ENCODE assay signal across 1 cellular context in the genomic region with DNA sequence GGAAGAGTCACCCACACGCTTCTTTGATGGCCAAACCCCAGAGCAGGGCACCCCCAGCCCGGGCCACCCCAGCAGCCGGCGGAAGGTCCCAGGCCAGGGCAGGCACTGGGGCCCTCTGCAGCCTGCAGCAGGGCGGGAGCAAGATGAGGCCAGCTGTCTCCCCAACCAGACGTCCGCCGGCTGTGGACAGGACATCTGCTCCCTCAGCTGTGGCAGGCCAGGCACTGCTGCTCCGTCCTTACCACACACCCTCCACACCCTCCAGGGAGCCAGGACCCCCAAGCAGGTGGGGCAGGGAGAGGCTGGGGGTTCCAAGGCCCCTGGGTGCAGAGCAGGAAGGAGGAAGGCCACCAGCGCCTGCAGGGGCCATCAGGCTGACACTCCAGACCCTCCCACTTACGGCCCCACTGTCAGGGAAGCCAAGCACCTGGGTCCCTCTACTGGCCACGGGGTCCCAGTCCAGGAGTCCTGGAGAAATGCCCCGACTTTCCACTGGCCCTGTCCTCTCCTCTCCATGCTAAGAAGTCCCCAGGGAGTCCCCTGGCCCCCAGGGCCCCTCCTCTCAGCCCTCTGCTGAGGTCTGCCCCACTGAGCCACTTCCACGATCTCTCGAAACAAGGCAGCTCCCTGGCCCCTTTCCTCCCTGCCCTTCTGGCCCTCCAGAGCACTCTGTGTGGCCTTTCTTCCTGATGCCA.
TF ChIP-seq lines count a peak whose summit lies in the region.

No MANE protein-coding gene starts in this region.

TF ChIP-seq in H1, 55 proteins besides CTCF, POLR2A, EP300 and RAD21:
- TF ChIP-seq ASH2L (IDR thresholded peaks at IDR 0.05; ENCODE audit: low read length) (no peak), EZH2 (IDR thresholded peaks at IDR 0.05; ENCODE audit: low read depth, low read length, severe bottlenecking) (no peak), NANOG (IDR thresholded peaks at IDR 0.05; ENCODE audit: insufficient read depth, low read depth, low read length, poor library complexity, severe bottlenecking) (no peak)
